In the genomic region with DNA sequence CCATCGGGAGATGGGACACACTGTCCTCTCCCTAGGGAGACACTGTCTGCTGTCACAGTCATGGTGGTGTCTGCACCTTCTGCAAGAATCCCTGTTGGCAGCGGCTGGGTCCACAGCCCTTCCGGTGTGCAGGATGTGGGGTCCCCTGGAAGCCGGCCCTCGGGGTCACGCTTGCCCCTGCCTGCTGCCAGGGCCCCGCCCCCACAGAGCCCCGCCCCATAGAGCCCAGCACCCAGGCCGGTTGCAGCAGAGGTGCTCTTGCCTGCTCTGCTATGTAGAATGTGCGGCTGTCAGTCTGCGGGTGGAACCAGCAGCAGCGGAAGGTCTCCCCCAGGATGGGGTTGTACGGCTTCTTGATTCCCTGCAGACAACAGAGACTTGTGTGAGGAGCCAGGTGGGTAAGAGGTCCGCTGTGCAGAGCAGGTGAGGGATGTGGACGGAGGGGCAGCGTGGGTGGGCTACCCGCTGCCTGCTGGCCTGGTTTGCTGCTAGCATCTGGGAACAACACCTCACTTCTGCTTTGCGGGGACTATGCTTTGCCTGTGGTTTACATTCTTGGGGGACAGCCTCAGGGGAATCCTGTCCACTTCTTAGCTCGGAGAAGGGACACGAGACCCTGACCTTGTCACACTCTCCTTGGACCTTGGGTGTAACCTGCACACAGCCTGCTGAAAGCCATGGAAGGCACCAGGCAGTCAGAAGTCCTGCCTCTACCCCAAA, we compare ENCODE assay signal across 21 cellular contexts. TPM values are rescaled to one million over a fixed set of nuclear protein-coding genes. Genes with fewer than 3 reads are reported as not detected.
DNase-seq lines count a peak whose midpoint lies in the region; ATAC-seq and TF ChIP-seq lines count a peak whose summit lies in the region.
"Had no signal": no experiment of that assay in that cellular context is flagged by ENCODE, and none has a peak within 500 bp of the region (broad histone marks: within the 10 kb centered on the region; RNA-seq: fewer than 3 reads in every experiment).

No MANE protein-coding gene starts in this region.

- POLR2A ChIA-PET in WTC11 (lab: Charles Lee) = no interaction called here

- no peaks in the 10 kb centered on the region for H3K27me3 Mint-ChIP-seq in WTC11 (ENCODE audit: low read depth)
- H3K27me3 Mint-ChIP-seq: activated naive CD8-positive, alpha-beta T cell; activated T-helper 17 cell treated with anti-CD3 and anti-CD28 coated beads, Interleukin-2, amount 50 U/mL, for 72 hours had no signal

- H3K27ac ChIP-seq in left ventricle myocardium inferior (replicated peaks) = no peak overlapping the region
- H3K27ac ChIP-seq in mesenchymal stem cell (ENCODE audit: low read length, poor library complexity, severe bottlenecking) = no peak overlapping the region
- H3K27ac ChIP-seq in suprapubic skin = no peak overlapping the region
- H3K27ac ChIP-seq: foreskin keratinocyte, hepatocyte had no signal

- 0 out of 2 replicates have a peak, but pooled peaks cover 2% of the 10 kb centered on the region for H3K36me3 Mint-ChIP-seq in WTC11

- peaks cover 5% of the 10 kb centered on the region; the same call in 1 of the 2 replicates for H3K4me1 Mint-ChIP-seq in WTC11
- H3K4me1 Mint-ChIP-seq: activated T-helper 17 cell treated with anti-CD3 and anti-CD28 coated beads, Interleukin-2, amount 50 U/mL, for 72 hours had no signal

- H2BK5ac ChIP-seq in mesenchymal stem cell (ENCODE audit: low read depth, low read length, poor library complexity, severe bottlenecking) = no peak overlapping the region

- H3K27me3 ChIP-seq in left ventricle myocardium inferior (ENCODE audit: low read depth) (no peaks in the 10 kb centered on the region), mesenchymal stem cell (ENCODE audit: control insufficient read depth in 1 of 2, insufficient read depth in 1 of 2, low read length in 2 of 2) (no peaks in the 10 kb centered on the region), suprapubic skin (no peaks in the 10 kb centered on the region)
- H3K27me3 ChIP-seq: foreskin keratinocyte, hepatocyte had no signal

- peak overlapping the region; percentile 30 for H2BK15ac ChIP-seq in mesenchymal stem cell (ENCODE audit: low read depth, poor library complexity, severe bottlenecking)

- H3K18ac ChIP-seq in mesenchymal stem cell (ENCODE audit: low read depth in 1 of 2, low read length in 2 of 2) = no peak overlapping the region

- H3K9me3 ChIP-seq in left ventricle myocardium inferior (replicated peaks) (no peaks in the 10 kb centered on the region), mesenchymal stem cell (ENCODE audit: control insufficient read depth, low read length) (no peaks in the 10 kb centered on the region), suprapubic skin (no peaks in the 10 kb centered on the region)

- no peak overlapping the region for H3K9ac ChIP-seq in mesenchymal stem cell (ENCODE audit: low read length)

- no peak for ATAC-seq in Right ventricle myocardium inferior
- ATAC-seq in WTC11 = peak; percentile 31; the same call in 1 of the 2 replicates
- ATAC-seq: activated T-helper 17 cell treated with anti-CD3 and anti-CD28 coated beads, Interleukin-2, amount 50 U/mL, for 72 hours; foreskin keratinocyte had no signal

- no peak overlapping the region for H3K4me3 Mint-ChIP-seq in WTC11
- H3K4me3 Mint-ChIP-seq: activated naive CD8-positive, alpha-beta T cell; activated T-helper 17 cell treated with anti-CD3 and anti-CD28 coated beads, Interleukin-2, amount 50 U/mL, for 72 hours had no signal

- CTCF ChIA-PET in WTC11 (lab: Charles Lee) = no interaction called here

- H3K27ac Mint-ChIP-seq in WTC11 = no peak overlapping the region
- H3K27ac Mint-ChIP-seq: activated naive CD8-positive, alpha-beta T cell; activated T-helper 17 cell treated with anti-CD3 and anti-CD28 coated beads, Interleukin-2, amount 50 U/mL, for 72 hours had no signal

- intact Hi-C loops in Right ventricle myocardium inferior (cut with DNase I) = no loop called here
- intact Hi-C loops in left ventricle myocardium inferior (cut with micrococcal nuclease) = no loop called here

- TF ChIP-seq EP300 in suprapubic skin (IDR thresholded peaks at IDR 0.05) = no peak

- 86% methylated on average over 20 of the region's 20 CpGs for WGBS in mesenchymal stem cell
- no CpG with 5 or more reads among the region's 20 CpGs for WGBS in suprapubic skin

- H3K23ac ChIP-seq in mesenchymal stem cell (ENCODE audit: low read length in 2 of 2) = no peak overlapping the region

- H2BK12ac ChIP-seq in mesenchymal stem cell (ENCODE audit: low read length in 2 of 2) = no peak overlapping the region

- no peak overlapping the region for H3K4me2 ChIP-seq in mesenchymal stem cell (ENCODE audit: low read length, poor library complexity, severe bottlenecking)
- H3K4me2 ChIP-seq: hepatocyte had no signal

- no peak overlapping the region for H3K14ac ChIP-seq in mesenchymal stem cell (ENCODE audit: low read length in 2 of 2)

- TF ChIP-seq CTCF in left ventricle myocardium inferior (IDR thresholded peaks at IDR 0.05; ENCODE audit: borderline replicate concordance) (no peak), WTC11 (IDR thresholded peaks at IDR 0.05) (no peak), suprapubic skin (IDR thresholded peaks at IDR 0.05) (no peak)

- no peak overlapping the region for H4K91ac ChIP-seq in mesenchymal stem cell (ENCODE audit: low read length)

- no peak overlapping the region for H2BK120ac ChIP-seq in mesenchymal stem cell (ENCODE audit: low read depth, low read length)

- no peaks in the 10 kb centered on the region for H3K9me3 Mint-ChIP-seq in WTC11
- H3K9me3 Mint-ChIP-seq: activated T-helper 17 cell treated with anti-CD3 and anti-CD28 coated beads, Interleukin-2, amount 50 U/mL, for 72 hours had no signal

- H3K36me3 ChIP-seq in left ventricle myocardium inferior = peaks cover 59% of the 10 kb centered on the region
- peaks cover 38 to 62% of the 10 kb centered on the region in 2 experiments for H3K36me3 ChIP-seq in mesenchymal stem cell (ENCODE audit: control insufficient read depth in 1 of 2, insufficient read depth in 2 of 2, low read depth in 1 of 2, low read length in 2 of 2)
- H3K36me3 ChIP-seq in suprapubic skin = peaks cover 71% of the 10 kb centered on the region

- no peaks in the 10 kb centered on the region for H3K79me1 ChIP-seq in mesenchymal stem cell (replicated peaks; ENCODE audit: low read length, poor library complexity, severe bottlenecking)

- TF ChIP-seq POLR2A in suprapubic skin (IDR thresholded peaks at IDR 0.05) = no peak

- H3K4me1 ChIP-seq in left ventricle myocardium inferior = peaks cover 4% of the 10 kb centered on the region
- H3K4me1 ChIP-seq in mesenchymal stem cell (ENCODE audit: control insufficient read depth, insufficient read depth, low read depth, low read length) = peaks cover 12% of the 10 kb centered on the region
- H3K4me1 ChIP-seq in suprapubic skin = no peaks in the 10 kb centered on the region
- H3K4me1 ChIP-seq: foreskin keratinocyte had no signal

- H3K4me3 ChIP-seq in left ventricle myocardium inferior = no peak overlapping the region
- no peak overlapping the region for H3K4me3 ChIP-seq in mesenchymal stem cell (ENCODE audit: insufficient read depth in 1 of 2, low read depth in 1 of 2, low read length in 2 of 2)
- no peak overlapping the region for H3K4me3 ChIP-seq in suprapubic skin
- H3K4me3 ChIP-seq: hepatocyte had no signal

- peak; percentile 45 for DNase-seq in Right ventricle myocardium inferior (ENCODE audit: missing footprints)
- no peak for DNase-seq in left ventricle myocardium inferior
- DNase-seq in WTC11 (ENCODE audit: low spot score) = no peak
- DNase-seq in mesenchymal stem cell = no peak
- DNase-seq in suprapubic skin (ENCODE audit: low spot score in 2 of 2) = peak; percentile 62 to 67
- no peak for DNase-seq in cerebellar cortex (ENCODE audit: low spot score)
- no peak for DNase-seq in stimulated activated CD4-positive, alpha-beta T cell treated with anti-CD3 and anti-CD28 coated beads, Interleukin-4, amount 100 ng/mL, for 24 hours
- DNase-seq in NCI-H510A (lab: John Stamatoyannopoulos, UW) = no peak
- DNase-seq: Calu3; effector CD8-positive, alpha-beta T cell; EL; foreskin keratinocyte; KBM-7; mammary epithelial cell; NCI-H146; NCI-H2171 treated with DMSO at 0.1 percent for 48 hours; NCI-H526 treated with DMSO at 0.1 percent for 48 hours; retina had no signal

- no peak overlapping the region for H2AFZ ChIP-seq in mesenchymal stem cell (ENCODE audit: low read depth, low read length)
- H2AFZ ChIP-seq: hepatocyte had no signal

- no peak overlapping the region for H2AK5ac ChIP-seq in mesenchymal stem cell (ENCODE audit: low read length, severe bottlenecking)

- no peak overlapping the region for H4K8ac ChIP-seq in mesenchymal stem cell (ENCODE audit: low read length)

- H3K4ac ChIP-seq in mesenchymal stem cell (ENCODE audit: low read depth in 1 of 2, low read length in 2 of 2) = peak overlapping the region in 1 of 2 experiments; percentile 6

RNA-seq across cellular contexts. Expression of gene CARS1, which starts 44.9 kb away (rescaled TPM):
- total RNA-seq in Right ventricle myocardium inferior = 17.2 TPM
- total RNA-seq in left ventricle myocardium inferior = 14.3 TPM
- 57.9 to 92.0 TPM (median 62.0 TPM) in 3 replicates for total RNA-seq in WTC11 (2021)
- polyA plus RNA-seq in mesenchymal stem cell (2013, experiment 1 of 2) = 70.6 TPM
- 69.9 TPM for polyA plus RNA-seq in mesenchymal stem cell (2013, experiment 2 of 2)
- 10 to 100 TPM; 38.1 to 66.5 (median 40.9) TPM for total RNA-seq in suprapubic skin

Comparison
In these comparisons a context has a peak if more than half of its experiments do, and no peak if none do; other contexts are left out.
1. DNase-seq: peak in Right ventricle myocardium inferior (single experiment) and suprapubic skin (2 of 2); none in left ventricle myocardium inferior (single experiment), WTC11 (single experiment), mesenchymal stem cell (single experiment), cerebellar cortex (single experiment), stimulated activated CD4-positive, alpha-beta T cell treated with anti-CD3 and anti-CD28 coated beads, Interleukin-4, amount 100 ng/mL, for 24 hours (single experiment) and NCI-H510A (single experiment).